ENCODE assay signal across 1 cellular context in the genomic region with DNA sequence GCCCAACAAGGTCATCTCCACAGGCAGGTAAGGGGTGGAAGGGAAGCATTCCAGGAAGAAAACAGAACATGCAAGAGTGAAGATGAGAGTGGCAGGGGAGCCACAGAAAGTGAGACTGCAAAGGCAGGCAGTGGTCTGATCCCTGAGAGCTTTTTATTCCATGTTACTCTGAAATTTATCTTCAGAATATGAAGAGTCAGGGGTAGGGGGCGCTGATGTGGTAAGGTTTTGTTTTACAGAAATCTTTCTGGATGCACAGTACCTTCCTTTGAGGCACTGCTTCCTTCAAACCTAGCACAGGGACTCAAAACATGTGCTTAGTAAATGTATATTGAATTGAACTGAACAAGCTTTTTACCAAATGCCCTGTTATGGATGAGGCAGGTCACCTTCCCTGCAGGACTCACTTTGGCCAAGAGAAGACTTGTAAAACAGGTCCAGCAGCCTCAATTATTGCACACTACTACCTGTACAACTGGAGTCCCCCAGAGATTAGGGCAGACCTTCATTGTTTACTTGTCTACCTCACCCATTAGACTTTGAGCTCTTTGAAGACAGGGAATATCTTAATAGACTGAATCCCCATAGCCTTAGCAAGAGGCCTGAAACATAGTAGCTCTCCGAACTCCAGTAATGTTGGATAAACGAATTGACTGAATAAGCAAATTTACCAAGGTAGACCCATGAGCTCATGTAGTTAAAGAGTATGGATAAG.
TF ChIP-seq lines count a peak whose summit lies in the region.

No MANE protein-coding gene starts in this region.

TF ChIP-seq in HepG2, 621 proteins besides CTCF, POLR2A, EP300 and RAD21 (continued from another document):
- peak; percentile 31; the same call in 1 of the 2 replicates for TF ChIP-seq ARID5B (CRISPR knock-in tag; IDR thresholded peaks at IDR 0.05)
- TF ChIP-seq STAG1 (CRISPR knock-in tag; IDR thresholded peaks at IDR 0.05) = peak; percentile 24; the same call in 1 of the 2 replicates
- no peak for TF ChIP-seq FIP1L1 (IDR thresholded peaks at IDR 0.05; ENCODE audit: borderline replicate concordance, insufficient read depth, low read depth, low read length)
- no peak for TF ChIP-seq ZNF484 (CRISPR knock-in tag; IDR thresholded peaks at IDR 0.05; ENCODE audit: borderline replicate concordance, low read depth)
- TF ChIP-seq ZNF607 (CRISPR knock-in tag; IDR thresholded peaks at IDR 0.05; ENCODE audit: borderline replicate concordance) = no peak
- TF ChIP-seq ZNF609 (CRISPR knock-in tag; IDR thresholded peaks at IDR 0.05; ENCODE audit: borderline replicate concordance) = no peak
- TF ChIP-seq MAFK (conservative IDR thresholded peaks at IDR 0.05 in 1 of 2, IDR thresholded peaks at IDR 0.05 in 1 of 2; ENCODE audit: low read length in 2 of 2) = peak; percentile 41 to 44; a peak in 1 of 4 replicates
- TF ChIP-seq TAF1 (CRISPR knock-in tag; IDR thresholded peaks at IDR 0.05) = no peak
- 0 out of 2 replicates have a peak, but pooled peaks have one; percentile 24 for TF ChIP-seq MAFF (IDR thresholded peaks at IDR 0.05; ENCODE audit: low read depth, low read length)
